10 cellular contexts compared by ENCODE assay signal in genomic region chr10:50325449-50326188, GRCh38.
DNase-seq lines count a peak whose midpoint lies in the region; ATAC-seq and TF ChIP-seq lines count a peak whose summit lies in the region.
"Had no signal": no experiment of that assay in that cellular context is flagged by ENCODE, and none has a peak within 500 bp of the region (broad histone marks: within the 10 kb centered on the region; RNA-seq: fewer than 3 reads in every experiment).

No MANE protein-coding gene starts in this region.

- no peaks in the 10 kb centered on the region for H3K27me3 Mint-ChIP-seq in MCF 10A (ENCODE audit: insufficient read depth, unreplicated experiment)
- no peaks in the 10 kb centered on the region for H3K27me3 Mint-ChIP-seq in glutamatergic neuron (ENCODE audit: unreplicated experiment)
- no peaks in the 10 kb centered on the region for H3K27me3 Mint-ChIP-seq in CD4-positive, alpha-beta T cell

- no peak overlapping the region for H4K91ac ChIP-seq in mesenchymal stem cell (ENCODE audit: low read length)

- no peak overlapping the region for H2BK15ac ChIP-seq in mesenchymal stem cell (ENCODE audit: low read depth, poor library complexity, severe bottlenecking)

- H3K4me2 ChIP-seq in mesenchymal stem cell (ENCODE audit: low read length, poor library complexity, severe bottlenecking), result peak overlapping the region; percentile 16

- H3K4me3 ChIP-seq in mesenchymal stem cell (ENCODE audit: insufficient read depth in 1 of 2, low read depth in 1 of 2, low read length in 2 of 2), result peak overlapping the region in 1 of 2 experiments; percentile 69
- H3K4me3 ChIP-seq: Peyer's patch had no signal

- no peak overlapping the region for H4K8ac ChIP-seq in mesenchymal stem cell (ENCODE audit: low read length)

- H3K9me3 ChIP-seq in mesenchymal stem cell (ENCODE audit: control insufficient read depth, low read length), result no peaks in the 10 kb centered on the region
- no peaks in the 10 kb centered on the region for H3K9me3 ChIP-seq in CD4-positive, alpha-beta T cell (ENCODE audit: control insufficient read depth, low read length)
- H3K9me3 ChIP-seq: Peyer's patch had no signal

- H3K23ac ChIP-seq in mesenchymal stem cell (ENCODE audit: low read length in 2 of 2), result no peak overlapping the region

- peak overlapping the region; percentile 65 for H3K27ac ChIP-seq in mesenchymal stem cell (ENCODE audit: low read length, poor library complexity, severe bottlenecking)
- H3K27ac ChIP-seq in CD4-positive, alpha-beta T cell (ENCODE audit: low read depth, low read length), result no peak overlapping the region

- H3K79me1 ChIP-seq in mesenchymal stem cell (replicated peaks; ENCODE audit: low read length, poor library complexity, severe bottlenecking), result peaks cover 3% of the 10 kb centered on the region

- POLR2A ChIA-PET in MCF 10A (lab: Yijun Ruan, JAX), result interaction anchor here (0.7 to 6.1 kb wide), 24 partner anchors 8 to 774 kb away, joined by 3 to 63 read pairs (median 4); partner anchors contain the start of gene ASAH2B
- POLR2A ChIA-PET in CD4-positive, alpha-beta T cell (lab: Charles Lee), result interaction anchor here (1.3 kb wide), 1 partner anchor 11 kb away, joined by 7 read pairs; no protein-coding TSS in a partner anchor

- peaks cover 3% of the 10 kb centered on the region for H3K4me1 ChIP-seq in mesenchymal stem cell (ENCODE audit: control insufficient read depth, insufficient read depth, low read depth, low read length)
- H3K4me1 ChIP-seq: Peyer's patch had no signal

- peak overlapping the region; percentile 87 for H3K9ac ChIP-seq in mesenchymal stem cell (ENCODE audit: low read length)

- TF ChIP-seq CTCF in MCF 10A (IDR thresholded peaks at IDR 0.05; ENCODE audit: unreplicated experiment), result no peak
- TF ChIP-seq CTCF in glutamatergic neuron (IDR thresholded peaks at IDR 0.05; ENCODE audit: partially characterized antibody, unreplicated experiment), result no peak
- no peak for TF ChIP-seq CTCF in CD4-positive, alpha-beta T cell (IDR thresholded peaks at IDR 0.05)

- no peak overlapping the region for H2AFZ ChIP-seq in mesenchymal stem cell (ENCODE audit: low read depth, low read length)

- no peaks in the 10 kb centered on the region for H3K9me3 Mint-ChIP-seq in MCF 10A (ENCODE audit: unreplicated experiment)
- peaks cover 1% of the 10 kb centered on the region for H3K9me3 Mint-ChIP-seq in glutamatergic neuron (ENCODE audit: unreplicated experiment)
- no peaks in the 10 kb centered on the region for H3K9me3 Mint-ChIP-seq in CD4-positive, alpha-beta T cell
- H3K9me3 Mint-ChIP-seq: nephron had no signal

- H3K27me3 ChIP-seq in mesenchymal stem cell (ENCODE audit: control insufficient read depth in 1 of 2, insufficient read depth in 1 of 2, low read length in 2 of 2), result no peaks in the 10 kb centered on the region
- no peaks in the 10 kb centered on the region for H3K27me3 ChIP-seq in CD4-positive, alpha-beta T cell (ENCODE audit: control insufficient read depth, insufficient read depth, low read length)
- H3K27me3 ChIP-seq: Peyer's patch had no signal

- peak overlapping the region; percentile 83 for H2AK5ac ChIP-seq in mesenchymal stem cell (ENCODE audit: low read length, severe bottlenecking)

- H2BK5ac ChIP-seq in mesenchymal stem cell (ENCODE audit: low read depth, low read length, poor library complexity, severe bottlenecking), result peak overlapping the region; percentile 24

- H2BK120ac ChIP-seq in mesenchymal stem cell (ENCODE audit: low read depth, low read length), result no peak overlapping the region

- H3K4me1 Mint-ChIP-seq in MCF 10A (ENCODE audit: insufficient read depth, unreplicated experiment), result peaks cover 44% of the 10 kb centered on the region
- peaks cover 6% of the 10 kb centered on the region for H3K4me1 Mint-ChIP-seq in glutamatergic neuron (ENCODE audit: low read depth, unreplicated experiment)
- H3K4me1 Mint-ChIP-seq in CD4-positive, alpha-beta T cell (ENCODE audit: low read depth), result no peaks in the 10 kb centered on the region

- H3K4ac ChIP-seq in mesenchymal stem cell (ENCODE audit: low read depth in 1 of 2, low read length in 2 of 2), result no peak overlapping the region

- peak overlapping the region in 1 of 2 experiments; percentile 84 for H2BK12ac ChIP-seq in mesenchymal stem cell (ENCODE audit: low read length in 2 of 2)

- H3K27ac Mint-ChIP-seq in MCF 10A (ENCODE audit: low read depth, unreplicated experiment), result peak overlapping the region; percentile 10
- H3K27ac Mint-ChIP-seq in glutamatergic neuron (ENCODE audit: unreplicated experiment), result no peak overlapping the region
- H3K27ac Mint-ChIP-seq in CD4-positive, alpha-beta T cell, result no peak overlapping the region

- H3K4me3 Mint-ChIP-seq in MCF 10A (ENCODE audit: unreplicated experiment) (peak overlapping the region; percentile 50), glutamatergic neuron (ENCODE audit: unreplicated experiment) (no peak overlapping the region)
- H3K4me3 Mint-ChIP-seq in CD4-positive, alpha-beta T cell, result no peak overlapping the region
- H3K4me3 Mint-ChIP-seq: nephron had no signal

- CTCF ChIA-PET in MCF 10A (lab: Yijun Ruan, JAX), result interaction anchor here (0.5 to 3.3 kb wide), 12 partner anchors 11 to 1086 kb away, joined by 3 to 11 read pairs (median 4); no protein-coding TSS in a partner anchor
- CTCF ChIA-PET in CD4-positive, alpha-beta T cell (lab: Charles Lee), result interaction anchor here (1.2 kb wide), 1 partner anchor 14 kb away, joined by 5 read pairs; no protein-coding TSS in a partner anchor

- intact Hi-C loops in MCF 10A (cut with micrococcal nuclease), result loop anchor here (5.0 kb wide), 2 partner anchors 72 to 92 kb away; no protein-coding TSS in a partner anchor
- intact Hi-C loops in CD4-positive, alpha-beta T cell (cut with DNase I, micrococcal nuclease), result no loop called here

- WGBS in mesenchymal stem cell, result 36% methylated on average over 6 of the region's 6 CpGs

- H3K36me3 Mint-ChIP-seq in MCF 10A (ENCODE audit: insufficient read depth, unreplicated experiment), result no peaks in the 10 kb centered on the region
- no peaks in the 10 kb centered on the region for H3K36me3 Mint-ChIP-seq in glutamatergic neuron (ENCODE audit: unreplicated experiment)
- H3K36me3 Mint-ChIP-seq in CD4-positive, alpha-beta T cell (ENCODE audit: low read depth), result peaks cover 71% of the 10 kb centered on the region

- H3K36me3 ChIP-seq in mesenchymal stem cell (ENCODE audit: control insufficient read depth in 1 of 2, insufficient read depth in 2 of 2, low read depth in 1 of 2, low read length in 2 of 2), result no peaks in the 10 kb centered on the region

- peak overlapping the region in 1 of 2 experiments; percentile 34 for H3K18ac ChIP-seq in mesenchymal stem cell (ENCODE audit: low read depth in 1 of 2, low read length in 2 of 2)

- no peak overlapping the region for H3K14ac ChIP-seq in mesenchymal stem cell (ENCODE audit: low read length in 2 of 2)

- peak; percentile 79 for ATAC-seq in GM21576 (IDR thresholded peaks at IDR 0.05; ENCODE audit: unreplicated experiment)
- ATAC-seq in CD4-positive, alpha-beta T cell (ENCODE audit: poor library complexity), result no peak

- DNase-seq in ELR (ENCODE audit: low read depth) (peak; percentile 98), LHCN-M2 (ENCODE audit: low read depth) (peak; percentile 95), MCF 10A (ENCODE audit: unreplicated experiment) (peak; percentile 93), mesenchymal stem cell (peak; percentile 92), glutamatergic neuron (no peak), DMS114 treated with DMSO at 0.1 percent for 48 hours (lab: John Stamatoyannopoulos, UW; ENCODE audit: unreplicated experiment) (no peak)
- no peak for DNase-seq in CD4-positive, alpha-beta T cell

- BruUV-seq in MCF 10A (replicated peaks; lab: Mats Ljungman, UMichigan), result no TSS peak

Comparison
In these comparisons a context has a peak if more than half of its experiments do, and no peak if none do; other contexts are left out.
1. DNase-seq: peak in ELR (single experiment), LHCN-M2 (single experiment), MCF 10A (single experiment) and mesenchymal stem cell (single experiment); none in glutamatergic neuron (single experiment), DMS114 treated with DMSO at 0.1 percent for 48 hours (single experiment) and CD4-positive, alpha-beta T cell (0 of 10).